24 cellular contexts compared by ENCODE assay signal in genomic region chr6:37115236-37115894, GRCh38. TPM values are rescaled to one million over a fixed set of nuclear protein-coding genes. Genes with fewer than 3 reads are reported as not detected.
A peak's percentile ranks its signal among the peaks of the same experiment; 100 is the strongest.
DNase-seq lines count a peak whose midpoint lies in the region; ATAC-seq and TF ChIP-seq lines count a peak whose summit lies in the region.
"Had no signal": no experiment of that assay in that cellular context is flagged by ENCODE, and none has a peak within 500 bp of the region (broad histone marks: within the 10 kb centered on the region; RNA-seq: fewer than 3 reads in every experiment).

No MANE protein-coding gene starts in this region.

- no peaks in the 10 kb centered on the region for H3K9me3 Mint-ChIP-seq in Calu3 (ENCODE audit: low read depth, unreplicated experiment)
- H3K9me3 Mint-ChIP-seq: activated CD4-positive, alpha-beta memory T cell treated with anti-CD3 and anti-CD28 coated beads, Interleukin-2, amount 10 ng/mL, durations not matched to agents 7 days and 5 days; activated naive CD8-positive, alpha-beta T cell treated with anti-CD3 and anti-CD28 coated beads for 36 hours; stimulated activated naive CD8-positive, alpha-beta T cell treated with anti-CD3 and anti-CD28 coated beads, Interleukin-15, amount 100 ng/mL, for 72 hours had no signal

- no peaks in the 10 kb centered on the region for H3K36me3 Mint-ChIP-seq in Calu3 (ENCODE audit: insufficient read depth, unreplicated experiment)
- H3K36me3 Mint-ChIP-seq: activated naive CD8-positive, alpha-beta T cell treated with anti-CD3 and anti-CD28 coated beads for 36 hours; CD14-positive monocyte had no signal

- no peak overlapping the region for H3K27ac Mint-ChIP-seq in Calu3 (ENCODE audit: unreplicated experiment)
- H3K27ac Mint-ChIP-seq: activated CD4-positive, alpha-beta memory T cell treated with anti-CD3 and anti-CD28 coated beads, Interleukin-2, amount 10 ng/mL, durations not matched to agents 7 days and 5 days; activated naive CD8-positive, alpha-beta T cell treated with anti-CD3 and anti-CD28 coated beads for 36 hours; stimulated activated naive CD8-positive, alpha-beta T cell treated with anti-CD3 and anti-CD28 coated beads, Interleukin-15, amount 100 ng/mL, for 72 hours had no signal

- in situ Hi-C loops in IMR-90 (cut with MboI; ENCODE audit: low sequenced_read_pairs) (no loop called here), Panc1 (cut with HindIII; ENCODE audit: low pct_unique_long_range_greater_than_20kb, low sequenced_read_pairs) (no loop called here)

- ATAC-seq in IMR-90 (ENCODE audit: low read depth) = peak; percentile 51
- 0 out of 2 replicates have a peak, but pooled peaks have one; percentile 24 for ATAC-seq in Panc1
- ATAC-seq in HG02588 (IDR thresholded peaks at IDR 0.05; ENCODE audit: unreplicated experiment) = no peak
- ATAC-seq in HG03565 (IDR thresholded peaks at IDR 0.05; ENCODE audit: unreplicated experiment) = no peak
- ATAC-seq: activated CD4-positive, CD25-positive, alpha-beta regulatory T cell treated with anti-CD3 and anti-CD28 coated beads, Interleukin-2, amount 50 U/mL, for 24 hours; right lobe of liver; stimulated activated naive CD8-positive, alpha-beta T cell treated with anti-CD3 and anti-CD28 coated beads, Interleukin-15, amount 100 ng/mL, for 72 hours had no signal

- H3K9ac ChIP-seq in IMR-90 (ENCODE audit: low read depth, low read length) = no peak overlapping the region
- H3K9ac ChIP-seq: parathyroid adenoma had no signal

- H3K27me3 Mint-ChIP-seq in Calu3 (ENCODE audit: unreplicated experiment) = no peaks in the 10 kb centered on the region
- H3K27me3 Mint-ChIP-seq: activated naive CD8-positive, alpha-beta T cell treated with anti-CD3 and anti-CD28 coated beads for 36 hours had no signal

- H3K4me2 ChIP-seq in IMR-90 (ENCODE audit: low read depth, low read length) = no peak overlapping the region

- no peak overlapping the region for H2AK5ac ChIP-seq in IMR-90 (ENCODE audit: low read depth, low read length)

- 100% methylated on average over 1 of the region's 10 CpGs; no CpG with 5 or more reads in 1 of the 2 experiments for WGBS in IMR-90 (ENCODE audit: extremely low coverage in 2 of 2, insufficient read length in 1 of 2), 2 experiments

- H3K36me3 ChIP-seq in IMR-90 (ENCODE audit: control insufficient read depth, insufficient read depth, low read length) = no peaks in the 10 kb centered on the region
- H3K36me3 ChIP-seq in Panc1 (ENCODE audit: control insufficient read depth, insufficient read depth, low read length) = no peaks in the 10 kb centered on the region
- H3K36me3 ChIP-seq: ascending aorta, right lobe of liver, tibial artery had no signal

- dilution Hi-C loops in IMR-90 (cut with HindIII; ENCODE audit: low sequenced_read_pairs, unreplicated experiment) = no loop called here

- no peak overlapping the region for H3K14ac ChIP-seq in IMR-90 (replicated peaks; ENCODE audit: low read depth, low read length)

- H3K4me1 ChIP-seq in IMR-90 (ENCODE audit: control insufficient read depth, insufficient read depth, low read length) = peaks cover 5% of the 10 kb centered on the region; the same call in 1 of the 2 replicates
- peaks cover 23% of the 10 kb centered on the region for H3K4me1 ChIP-seq in Panc1 (ENCODE audit: control insufficient read depth, insufficient read depth, low read length)
- H3K4me1 ChIP-seq: ascending aorta, parathyroid adenoma, tibial artery had no signal

- H3K9me3 ChIP-seq in IMR-90 (ENCODE audit: control insufficient read depth, insufficient read depth, low read length) = no peaks in the 10 kb centered on the region
- H3K9me3 ChIP-seq in Panc1 (ENCODE audit: control insufficient read depth, insufficient read depth, low read depth, low read length) = no peaks in the 10 kb centered on the region
- H3K9me3 ChIP-seq: ascending aorta, right lobe of liver, tibial artery had no signal

- H2AFZ ChIP-seq in IMR-90 (replicated peaks; ENCODE audit: low read length, poor library complexity) = no peak overlapping the region
- H2AFZ ChIP-seq: parathyroid adenoma had no signal

- H3K4me1 Mint-ChIP-seq in Calu3 (ENCODE audit: low read depth, unreplicated experiment) = no peaks in the 10 kb centered on the region

- intact Hi-C loops in IMR-90 (cut with micrococcal nuclease) (no loop called here), Panc1 (cut with micrococcal nuclease; ENCODE audit: unreplicated experiment) (no loop called here), Calu3 (cut with micrococcal nuclease; ENCODE audit: unreplicated experiment) (no loop called here)

- H3K4ac ChIP-seq in IMR-90 (ENCODE audit: low read depth, low read length) = no peak overlapping the region

- TF ChIP-seq RAD21 in IMR-90 (IDR thresholded peaks at IDR 0.05; ENCODE audit: low read length) = no peak

- H2BK5ac ChIP-seq in IMR-90 (ENCODE audit: low read depth, low read length, poor library complexity, severe bottlenecking) = no peak overlapping the region

- no peak overlapping the region for H2BK120ac ChIP-seq in IMR-90 (ENCODE audit: low read depth, low read length)

- no peaks in the 10 kb centered on the region for H3K79me1 ChIP-seq in IMR-90 (ENCODE audit: low read depth in 1 of 2, low read length in 2 of 2)

- H3K27ac ChIP-seq in IMR-90 (ENCODE audit: insufficient read depth, low read length) (no peak overlapping the region), Panc1 (ENCODE audit: low read length) (peak overlapping the region; percentile 67; the same call in 1 of the 2 replicates)
- H3K27ac ChIP-seq: ascending aorta, parathyroid adenoma, right lobe of liver, tibial artery had no signal

- BruUV-seq in IMR-90 (replicated peaks; lab: Mats Ljungman, UMichigan) = no TSS peak
- BruUV-seq in Panc1 (replicated peaks; lab: Mats Ljungman, UMichigan) = no TSS peak
- no TSS peak for BruUV-seq in Calu3 (replicated peaks; lab: Mats Ljungman, UMichigan)

- H4K91ac ChIP-seq in IMR-90 (ENCODE audit: insufficient read depth, low read depth, low read length) = no peak overlapping the region

- no peak overlapping the region for H2BK15ac ChIP-seq in IMR-90 (ENCODE audit: low read depth, low read length)

- no peaks in the 10 kb centered on the region for H3K9me1 ChIP-seq in IMR-90 (ENCODE audit: insufficient read depth, low read length)

- TF ChIP-seq CTCF in IMR-90 (conservative IDR thresholded peaks at IDR 0.05; ENCODE audit: low read depth, low read length) (no peak), Panc1 (IDR thresholded peaks at IDR 0.05) (no peak), fibroblast of villous mesenchyme (IDR thresholded peaks at IDR 0.05; ENCODE audit: insufficient read depth, low read depth, low read length) (no peak), Calu3 (IDR thresholded peaks at IDR 0.05; ENCODE audit: unreplicated experiment) (no peak)

- no peak overlapping the region for H3K56ac ChIP-seq in IMR-90 (ENCODE audit: extremely low read depth, insufficient read depth, low read length)

- no peak overlapping the region for H2AK9ac ChIP-seq in IMR-90 (replicated peaks; ENCODE audit: low read depth, low read length, poor library complexity)

- H2BK20ac ChIP-seq in IMR-90 (ENCODE audit: low read depth, low read length) = no peak overlapping the region

- no peak overlapping the region for H3K4me3 Mint-ChIP-seq in Calu3 (ENCODE audit: low read depth, unreplicated experiment)
- H3K4me3 Mint-ChIP-seq: activated CD4-positive, alpha-beta memory T cell treated with anti-CD3 and anti-CD28 coated beads, Interleukin-2, amount 10 ng/mL, durations not matched to agents 7 days and 5 days; activated naive CD8-positive, alpha-beta T cell treated with anti-CD3 and anti-CD28 coated beads for 36 hours; CD14-positive monocyte; stimulated activated naive CD8-positive, alpha-beta T cell treated with anti-CD3 and anti-CD28 coated beads, Interleukin-15, amount 100 ng/mL, for 72 hours had no signal

- H4K20me1 ChIP-seq in IMR-90 (ENCODE audit: insufficient read depth, low read length) = no peaks in the 10 kb centered on the region

- POLR2A ChIA-PET in IMR-90 (lab: Charles Lee; ENCODE audit: unreplicated experiment) (no interaction called here), Panc1 (lab: Charles Lee) (no interaction called here)

- DNase-seq in CD1c-positive myeloid dendritic cell (ENCODE audit: extremely low spot score) (peak; percentile 57), IMR-90 (peak; percentile 62), Panc1 (ENCODE audit: low read depth, low spot score) (no peak), fibroblast of villous mesenchyme (ENCODE audit: low read depth) (peak; percentile 52), NCI-H524 treated with DMSO at 0.1 percent for 48 hours (lab: John Stamatoyannopoulos, UW) (no peak), Calu3 (no peak)
- DNase-seq: activated CD4-positive, alpha-beta memory T cell treated with anti-CD3 and anti-CD28 coated beads, Interleukin-2, amount 10 ng/mL, durations not matched to agents 7 days and 5 days; activated effector memory CD4-positive, alpha-beta T cell treated with Interleukin-2 at 50 U/mL for 16 hours; activated naive CD8-positive, alpha-beta T cell treated with anti-CD3 and anti-CD28 coated beads for 36 hours; DMS153; foreskin melanocyte; NCI-H187 treated with DMSO at 0.1 percent for 48 hours; NCI-H526; right lobe of liver; SHP77 treated with DMSO at 0.1 percent for 48 hours; stimulated activated CD4-positive, alpha-beta T cell treated with anti-CD3 and anti-CD28 coated beads, Interleukin-15, amount 100 ng/mL, for 24 hours; stimulated activated naive CD8-positive, alpha-beta T cell treated with anti-CD3 and anti-CD28 coated beads, Interleukin-15, amount 100 ng/mL, for 72 hours; tibial artery had no signal

- H3K18ac ChIP-seq in IMR-90 (ENCODE audit: low read depth, low read length) = no peak overlapping the region

- no peak for TF ChIP-seq POLR2A in IMR-90 (IDR thresholded peaks at IDR 0.05; ENCODE audit: low read depth, low read length)

- H3K4me3 ChIP-seq in IMR-90 (ENCODE audit: insufficient read depth, low read depth, low read length) (no peak overlapping the region), Panc1 (ENCODE audit: low read depth in 2 of 2, low read length in 2 of 2) (no peak overlapping the region), fibroblast of villous mesenchyme (ENCODE audit: low read depth, low read length) (no peak overlapping the region)
- H3K4me3 ChIP-seq: ascending aorta, right lobe of liver, tibial artery had no signal

- no peak overlapping the region for H4K5ac ChIP-seq in IMR-90 (ENCODE audit: low read depth, low read length)

- H3K27me3 ChIP-seq in IMR-90 (ENCODE audit: control insufficient read depth, insufficient read depth, low read length) = peaks cover 2% of the 10 kb centered on the region; the same call in 1 of the 2 replicates
- no peaks in the 10 kb centered on the region for H3K27me3 ChIP-seq in Panc1 (ENCODE audit: control insufficient read depth, insufficient read depth, low read length)
- H3K27me3 ChIP-seq: ascending aorta, right lobe of liver, tibial artery had no signal

- H4K8ac ChIP-seq in IMR-90 (ENCODE audit: low read depth in 2 of 2, low read length in 2 of 2) = no peak overlapping the region

- no peak overlapping the region for H3K23ac ChIP-seq in IMR-90 (ENCODE audit: low read depth, low read length)

- CTCF ChIA-PET in IMR-90 (lab: Yijun Ruan, JAX) (interaction anchor here (0.7 to 1.0 kb wide), 3 partner anchors 10 to 97 kb away, joined by 3 read pairs; no protein-coding TSS in a partner anchor), Panc1 (lab: Charles Lee) (interaction anchor here (0.7 kb wide), 1 partner anchor 9 kb away, joined by 6 read pairs; no protein-coding TSS in a partner anchor), Calu3 (lab: Charles Lee) (interaction anchor here (1.5 kb wide), 1 partner anchor 13 kb away, joined by 5 read pairs; no protein-coding TSS in a partner anchor)

RNA-seq across cellular contexts. Expression of gene PIM1, which starts 54.6 kb away (rescaled TPM):
- total RNA-seq in IMR-90 (2012; rRNA removed) (6.1 and 7.2 TPM in 2 replicates), Panc1 (2021; ENCODE audit: unreplicated experiment) (42.1 TPM), fibroblast of villous mesenchyme (22.9 and 28.0 TPM in 2 replicates), Calu3 (2022) (18.6 and 19.1 TPM in 2 replicates)
- 12.8 and 18.5 TPM in 2 replicates for polyA plus RNA-seq in IMR-90 (2012; rRNA removed)
- 12.2 and 21.8 TPM in 2 replicates for polyA plus RNA-seq in IMR-90 (2012; cell fraction: cytosol; rRNA removed)
- 50.1 and 73.1 TPM in 2 replicates for polyA plus RNA-seq in IMR-90 (2012; cell fraction: nucleus; rRNA removed; ENCODE audit: low replicate concordance)
- polyA plus RNA-seq in Panc1 (2012; ENCODE audit: insufficient read length) = 24.5 TPM

Comparison
In these comparisons a context has a peak if more than half of its experiments do, and no peak if none do; other contexts are left out.
1. DNase-seq: peak in CD1c-positive myeloid dendritic cell (single experiment), IMR-90 (single experiment) and fibroblast of villous mesenchyme (single experiment); none in Panc1 (single experiment), NCI-H524 treated with DMSO at 0.1 percent for 48 hours (single experiment) and Calu3 (single experiment).
2. ATAC-seq: peak in IMR-90 (single experiment) and Panc1 (single experiment); none in HG02588 (single experiment) and HG03565 (single experiment).